ENCODE assay signal across 20 cellular contexts in genomic region chr9:91720313-91720712, GRCh38.
"Had no signal": no experiment of that assay in that cellular context is flagged by ENCODE, and none has a peak within 500 bp of the region (broad histone marks: within the 10 kb centered on the region; RNA-seq: fewer than 3 reads in every experiment).

No MANE protein-coding gene starts in this region.

- H3K4me3 Mint-ChIP-seq: activated naive CD4-positive, alpha-beta T cell treated with anti-CD3 and anti-CD28 coated beads for 36 hours; activated T-helper 17 cell treated with anti-CD3 and anti-CD28 coated beads, Interleukin-2, amount 50 U/mL, for 72 hours; dendritic cell treated with granulocyte-macrophage colony-stimulating factor and Interleukin-4, amounts not matched to agents 40 ng/mL and 50 ng/mL, for 4 days; effector memory CD8-positive, alpha-beta T cell; neural progenitor cell; T-helper 1 cell treated with Interleukin-12 subunit alpha and Interleukin-12 subunit beta and Interleukin-4 antibody, amounts not matched to agents 30 μg/mL and 1 μg/mL, for 36 hours; WTC11 had no signal

- H3K79me2 ChIP-seq: parathyroid adenoma had no signal

- H3K27me3 ChIP-seq: body of pancreas, esophagus muscularis mucosa, gastroesophageal sphincter, neural progenitor cell had no signal

- H3K9ac ChIP-seq: neural progenitor cell, parathyroid adenoma, SK-N-SH had no signal

- H2AFZ ChIP-seq: neural progenitor cell, parathyroid adenoma had no signal

- H3K36me3 ChIP-seq: neural progenitor cell had no signal

- FAIRE-seq: kidney had no signal

- H3K27ac ChIP-seq: body of pancreas, esophagus muscularis mucosa, gastroesophageal sphincter, neural progenitor cell, parathyroid adenoma, stomach had no signal

- H3K27ac Mint-ChIP-seq: activated naive CD4-positive, alpha-beta T cell treated with anti-CD3 and anti-CD28 coated beads for 36 hours; activated T-helper 17 cell treated with anti-CD3 and anti-CD28 coated beads, Interleukin-2, amount 50 U/mL, for 72 hours; dendritic cell treated with granulocyte-macrophage colony-stimulating factor and Interleukin-4, amounts not matched to agents 40 ng/mL and 50 ng/mL, for 4 days; effector memory CD8-positive, alpha-beta T cell; neural progenitor cell; T-helper 1 cell treated with Interleukin-12 subunit alpha and Interleukin-12 subunit beta and Interleukin-4 antibody, amounts not matched to agents 30 μg/mL and 1 μg/mL, for 36 hours; WTC11 had no signal

- H3K4me1 ChIP-seq: body of pancreas, esophagus muscularis mucosa, parathyroid adenoma, stomach had no signal

- DNase-seq: activated CD4-positive, alpha-beta T cell treated with anti-CD3 and anti-CD28 coated beads for 48 hours; activated naive CD4-positive, alpha-beta T cell treated with anti-CD3 and anti-CD28 coated beads for 36 hours; activated T-cell treated with anti-CD3 and anti-CD28 coated beads for 4 hours; body of pancreas; effector memory CD8-positive, alpha-beta T cell; kidney; left ventricle myocardium superior; retina; stimulated activated CD4-positive, alpha-beta T cell treated with anti-CD3 and anti-CD28 coated beads, Interleukin-4, amount 100 ng/mL, for 1 hour; stimulated activated CD8-positive, alpha-beta memory T cell treated with anti-CD3 and anti-CD28 coated beads, Interleukin-4, amount 100 ng/mL, for 48 hours; stomach had no signal

- ATAC-seq: activated T-helper 17 cell treated with anti-CD3 and anti-CD28 coated beads, Interleukin-2, amount 50 U/mL, for 72 hours; body of pancreas; effector memory CD8-positive, alpha-beta T cell; gastroesophageal sphincter; left ventricle myocardium superior had no signal

- H3K4me3 ChIP-seq: body of pancreas, esophagus muscularis mucosa, gastroesophageal sphincter, neural progenitor cell, stomach had no signal

- H3K4me2 ChIP-seq: neural progenitor cell, SK-N-SH had no signal

- H3K9me3 Mint-ChIP-seq: effector memory CD8-positive, alpha-beta T cell had no signal

- H3K9me3 ChIP-seq: SK-N-SH had no signal

- H3K9me2 ChIP-seq: SK-N-SH had no signal

- H3K4me1 Mint-ChIP-seq: activated T-helper 17 cell treated with anti-CD3 and anti-CD28 coated beads, Interleukin-2, amount 50 U/mL, for 72 hours; neural progenitor cell had no signal
